ENCODE assay signal across 8 cellular contexts in genomic region chr15:77496710-77497107, GRCh38.
DNase-seq lines count a peak whose midpoint lies in the region; ATAC-seq and TF ChIP-seq lines count a peak whose summit lies in the region.

No MANE protein-coding gene starts in this region.

- POLR2A ChIA-PET in RWPE1 (lab: Yijun Ruan, JAX; ENCODE audit: low non-redundant PET) = interaction anchor here (0.9 kb wide), 1 partner anchor 46 kb away, joined by 3 read pairs; no protein-coding TSS in a partner anchor

- H3K4me3 ChIP-seq in HUES48 (ENCODE audit: low read depth, low read length) (no peak overlapping the region), foreskin fibroblast (ENCODE audit: low read depth in 1 of 2, low read length in 2 of 2) (peak overlapping the region; percentile 13 to 34)

- peak; percentile 99 for TF ChIP-seq CTCF in RWPE1 (conservative IDR thresholded peaks at IDR 0.05; ENCODE audit: low read depth)
- TF ChIP-seq CTCF in foreskin fibroblast (IDR thresholded peaks at IDR 0.05; ENCODE audit: low read depth, low read length) = peak; percentile 97

- H3K9ac ChIP-seq in HUES48 (ENCODE audit: low read depth, low read length) = no peak overlapping the region

- CTCF ChIA-PET in RWPE1 (lab: Yijun Ruan, JAX) = interaction anchor here (0.6 to 2.0 kb wide), 15 partner anchors 8 to 546 kb away, joined by 3 to 14 read pairs (median 4); partner anchors contain the start of gene LINGO1

- ATAC-seq in GM21529 (IDR thresholded peaks at IDR 0.05; ENCODE audit: unreplicated experiment) = no peak

- H3K27me3 ChIP-seq in HUES48 (ENCODE audit: control insufficient read depth, insufficient read depth, low read length) = no peaks in the 10 kb centered on the region

- peak; percentile 54 for DNase-seq in DMS79 (lab: John Stamatoyannopoulos, UW)
- peak; percentile 89 for DNase-seq in RWPE1 (ENCODE audit: low spot score)
- DNase-seq in activated T-helper 1 cell treated with anti-CD3 and anti-CD28 coated beads, Interleukin-2, amount 50 U/mL, for 16 hours (ENCODE audit: low read depth in 1 of 2, low spot score in 1 of 2) = peak; percentile 51
- peak; percentile 96 to 98 for DNase-seq in foreskin fibroblast
- DNase-seq in non-pigmented ciliary epithelial cell (ENCODE audit: low read depth) = peak; percentile 73
- peak in 44 of 49 donors; percentile 38 to 86 (median 72) for DNase-seq in substantia nigra (lab: John Stamatoyannopoulos, UW)

- H3K4me1 ChIP-seq in HUES48 (ENCODE audit: control insufficient read depth, insufficient read depth, low read length) = peaks cover 41% of the 10 kb centered on the region

- no peaks in the 10 kb centered on the region for H3K9me3 ChIP-seq in HUES48 (ENCODE audit: control insufficient read depth, insufficient read depth, low read length)

- H3K27ac ChIP-seq in HUES48 (ENCODE audit: low read depth, low read length) (peak overlapping the region; percentile 70), RWPE1 (peak overlapping the region; percentile 97), substantia nigra (ENCODE audit: low read depth, low read length, poor library complexity, severe bottlenecking) (peak overlapping the region; percentile 96)

- H3K36me3 ChIP-seq in HUES48 (ENCODE audit: control insufficient read depth, insufficient read depth, low read length) = no peaks in the 10 kb centered on the region
